Comparison of ENCODE assay signal across 6 cellular contexts in the genomic region with DNA sequence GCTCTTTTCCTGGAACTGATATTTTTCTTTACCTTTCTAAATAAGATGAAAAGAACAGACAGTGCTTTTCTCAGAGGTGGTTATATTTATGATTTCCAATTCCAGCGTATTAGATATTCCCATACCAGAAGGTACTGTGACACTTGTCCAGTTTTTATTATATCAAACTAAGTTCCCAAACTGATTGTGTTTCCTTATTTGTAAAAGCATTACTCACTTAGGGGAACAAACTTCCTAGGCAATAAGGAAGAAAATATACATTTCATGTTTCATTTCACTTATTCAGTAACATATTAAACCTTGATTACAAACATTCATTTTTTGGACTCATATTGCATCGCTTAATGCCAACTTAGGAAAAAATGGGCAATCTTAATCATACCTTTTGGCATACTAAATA.
"Had no signal": no experiment of that assay in that cellular context is flagged by ENCODE, and none has a peak within 500 bp of the region (broad histone marks: within the 10 kb centered on the region; RNA-seq: fewer than 3 reads in every experiment).

No MANE protein-coding gene starts in this region.

- DNase-seq: IMR-90, KBM-7 had no signal

- ATAC-seq: HepG2, K562 had no signal

- FAIRE-seq: HepG2, HTR-8/SVneo, K562 had no signal

- H3K27ac ChIP-seq: HL-60 had no signal

- H3K4me3 ChIP-seq: K562 had no signal
